ENCODE assay signal across 2 cellular contexts in genomic region chr14:43207189-43207588, GRCh38.
TF ChIP-seq lines count a peak whose summit lies in the region.

No MANE protein-coding gene starts in this region.

TF ChIP-seq in HepG2, 621 proteins besides CTCF, POLR2A, EP300 and RAD21:
- 0 out of 2 replicates have a peak, but pooled peaks have one; percentile 4 for TF ChIP-seq JUNB (CRISPR knock-in tag; IDR thresholded peaks at IDR 0.05; ENCODE audit: borderline replicate concordance)
- no peak for TF ChIP-seq ZNF674 (CRISPR knock-in tag; IDR thresholded peaks at IDR 0.05; ENCODE audit: low read depth)
- TF ChIP-seq MAFK (conservative IDR thresholded peaks at IDR 0.05 in 1 of 2, IDR thresholded peaks at IDR 0.05 in 1 of 2; ENCODE audit: low read length in 2 of 2) = peak; percentile 69 to 86
- peak; percentile 78; the same call in 1 of the 2 replicates for TF ChIP-seq MAFF (IDR thresholded peaks at IDR 0.05; ENCODE audit: low read depth, low read length)
- TF ChIP-seq, protein P1, sequence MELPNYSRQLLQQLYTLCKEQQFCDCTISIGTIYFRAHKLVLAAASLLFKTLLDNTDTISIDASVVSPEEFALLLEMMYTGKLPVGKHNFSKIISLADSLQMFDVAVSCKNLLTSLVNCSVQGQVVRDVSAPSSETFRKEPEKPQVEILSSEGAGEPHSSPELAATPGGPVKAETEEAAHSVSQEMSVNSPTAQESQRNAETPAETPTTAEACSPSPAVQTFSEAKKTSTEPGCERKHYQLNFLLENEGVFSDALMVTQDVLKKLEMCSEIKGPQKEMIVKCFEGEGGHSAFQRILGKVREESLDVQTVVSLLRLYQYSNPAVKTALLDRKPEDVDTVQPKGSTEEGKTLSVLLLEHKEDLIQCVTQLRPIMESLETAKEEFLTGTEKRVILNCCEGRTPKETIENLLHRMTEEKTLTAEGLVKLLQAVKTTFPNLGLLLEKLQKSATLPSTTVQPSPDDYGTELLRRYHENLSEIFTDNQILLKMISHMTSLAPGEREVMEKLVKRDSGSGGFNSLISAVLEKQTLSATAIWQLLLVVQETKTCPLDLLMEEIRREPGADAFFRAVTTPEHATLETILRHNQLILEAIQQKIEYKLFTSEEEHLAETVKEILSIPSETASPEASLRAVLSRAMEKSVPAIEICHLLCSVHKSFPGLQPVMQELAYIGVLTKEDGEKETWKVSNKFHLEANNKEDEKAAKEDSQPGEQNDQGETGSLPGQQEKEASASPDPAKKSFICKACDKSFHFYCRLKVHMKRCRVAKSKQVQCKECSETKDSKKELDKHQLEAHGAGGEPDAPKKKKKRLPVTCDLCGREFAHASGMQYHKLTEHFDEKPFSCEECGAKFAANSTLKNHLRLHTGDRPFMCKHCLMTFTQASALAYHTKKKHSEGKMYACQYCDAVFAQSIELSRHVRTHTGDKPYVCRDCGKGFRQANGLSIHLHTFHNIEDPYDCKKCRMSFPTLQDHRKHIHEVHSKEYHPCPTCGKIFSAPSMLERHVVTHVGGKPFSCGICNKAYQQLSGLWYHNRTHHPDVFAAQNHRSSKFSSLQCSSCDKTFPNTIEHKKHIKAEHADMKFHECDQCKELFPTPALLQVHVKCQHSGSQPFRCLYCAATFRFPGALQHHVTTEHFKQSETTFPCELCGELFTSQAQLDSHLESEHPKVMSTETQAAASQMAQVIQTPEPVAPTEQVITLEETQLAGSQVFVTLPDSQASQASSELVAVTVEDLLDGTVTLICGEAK (IDR thresholded peaks at IDR 0.05) = 0 out of 2 replicates have a peak, but pooled peaks have one; percentile 8
- TF ChIP-seq, protein P1 (CRISPR knock-in tag; IDR thresholded peaks at IDR 0.05) = no peak
- no peak for TF ChIP-seq CERS6 (CRISPR knock-in tag; IDR thresholded peaks at IDR 0.05)

TF ChIP-seq in K562, 482 proteins besides CTCF, POLR2A, EP300 and RAD21:
- TF ChIP-seq HNRNPK (IDR thresholded peaks at IDR 0.05; ENCODE audit: low read depth, low read length, poor library complexity, severe bottlenecking) = no peak
- TF ChIP-seq, protein P2, sequence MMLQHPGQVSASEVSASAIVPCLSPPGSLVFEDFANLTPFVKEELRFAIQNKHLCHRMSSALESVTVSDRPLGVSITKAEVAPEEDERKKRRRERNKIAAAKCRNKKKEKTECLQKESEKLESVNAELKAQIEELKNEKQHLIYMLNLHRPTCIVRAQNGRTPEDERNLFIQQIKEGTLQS (IDR thresholded peaks at IDR 0.05) = no peak
- TF ChIP-seq, protein P2 (CRISPR knock-in tag; conservative IDR thresholded peaks at IDR 0.05) = no peak
- TF ChIP-seq ZC3H4 (CRISPR knock-in tag; IDR thresholded peaks at IDR 0.05; ENCODE audit: borderline replicate concordance) = no peak
- TF ChIP-seq ZNF316 (IDR thresholded peaks at IDR 0.05) = peak; percentile 53
- no peak for TF ChIP-seq SMARCA4 (IDR thresholded peaks at IDR 0.05)
- TF ChIP-seq ETV6 (IDR thresholded peaks at IDR 0.05; ENCODE audit: borderline replicate concordance in 1 of 2, low read depth in 2 of 2, low read length in 1 of 2) = no peak
- TF ChIP-seq ETV6 (CRISPR knock-in tag; IDR thresholded peaks at IDR 0.05; ENCODE audit: borderline replicate concordance) = no peak
